13 cellular contexts compared by ENCODE assay signal in genomic region chr15:85405467-85405866, GRCh38. TPM values are rescaled to one million over a fixed set of nuclear protein-coding genes. Genes with fewer than 3 reads are reported as not detected.
DNase-seq lines count a peak whose midpoint lies in the region; ATAC-seq and TF ChIP-seq lines count a peak whose summit lies in the region.
"Had no signal": no experiment of that assay in that cellular context is flagged by ENCODE, and none has a peak within 500 bp of the region (broad histone marks: within the 10 kb centered on the region; RNA-seq: fewer than 3 reads in every experiment).

No MANE protein-coding gene starts in this region.

- peak overlapping the region; percentile 34 for H3K4me3 Mint-ChIP-seq in stimulated activated naive CD8-positive, alpha-beta T cell treated with anti-CD3 and anti-CD28 coated beads, Interleukin-15, Interleukin-2, amounts not matched to agents 100 ng/mL and 50 ng/mL, for 24 hours
- peak overlapping the region; percentile 30 for H3K4me3 Mint-ChIP-seq in activated naive CD8-positive, alpha-beta T cell treated with anti-CD3 and anti-CD28 coated beads, Interleukin-2, amount 50 U/mL, for 24 hours

- peaks cover 7% of the 10 kb centered on the region for H3K36me3 ChIP-seq in mesodermal cell (ENCODE audit: control insufficient read depth, insufficient read depth, low read length)
- no peaks in the 10 kb centered on the region for H3K36me3 ChIP-seq in H7 (replicated peaks; ENCODE audit: control insufficient read depth, insufficient read depth, low read length)

- H3K9me3 ChIP-seq in mesodermal cell (ENCODE audit: control insufficient read depth, low read length) = peaks cover 5% of the 10 kb centered on the region
- H3K9me3 ChIP-seq: body of pancreas had no signal

- H3K27me3 Mint-ChIP-seq in stimulated activated naive CD8-positive, alpha-beta T cell treated with anti-CD3 and anti-CD28 coated beads, Interleukin-15, Interleukin-2, amounts not matched to agents 100 ng/mL and 50 ng/mL, for 24 hours = no peaks in the 10 kb centered on the region
- H3K27me3 Mint-ChIP-seq in activated naive CD8-positive, alpha-beta T cell treated with anti-CD3 and anti-CD28 coated beads, Interleukin-2, amount 50 U/mL, for 24 hours = peaks cover 2% of the 10 kb centered on the region

- peak overlapping the region; percentile 100 for H3K27ac Mint-ChIP-seq in stimulated activated naive CD8-positive, alpha-beta T cell treated with anti-CD3 and anti-CD28 coated beads, Interleukin-15, Interleukin-2, amounts not matched to agents 100 ng/mL and 50 ng/mL, for 24 hours
- peak overlapping the region; percentile 93 for H3K27ac Mint-ChIP-seq in activated naive CD8-positive, alpha-beta T cell treated with anti-CD3 and anti-CD28 coated beads, Interleukin-2, amount 50 U/mL, for 24 hours

- no peak for TF ChIP-seq POLR2A in lower leg skin (IDR thresholded peaks at IDR 0.05)

- H3K27me3 ChIP-seq in H7 (ENCODE audit: control insufficient read depth, insufficient read depth, low read length) = no peaks in the 10 kb centered on the region
- H3K27me3 ChIP-seq: body of pancreas had no signal

- DNase-seq in stimulated activated naive CD8-positive, alpha-beta T cell treated with anti-CD3 and anti-CD28 coated beads, Interleukin-15, Interleukin-2, amounts not matched to agents 100 U/mL and 50 U/mL, for 24 hours = no peak
- DNase-seq in activated naive CD8-positive, alpha-beta T cell treated with anti-CD3 and anti-CD28 coated beads, Interleukin-2, amount 50 U/mL, for 24 hours = no peak
- DNase-seq in lower leg skin (ENCODE audit: low spot score in 2 of 2) (no peak), H7 (no peak)
- DNase-seq: body of pancreas, HCEC 1CT, Kasumi-1, T1000 had no signal

- peak overlapping the region; percentile 47 for H3K27ac ChIP-seq in mesodermal cell (ENCODE audit: low read depth, low read length, severe bottlenecking)

- H3K9me3 Mint-ChIP-seq in stimulated activated naive CD8-positive, alpha-beta T cell treated with anti-CD3 and anti-CD28 coated beads, Interleukin-15, Interleukin-2, amounts not matched to agents 100 ng/mL and 50 ng/mL, for 24 hours = no peaks in the 10 kb centered on the region
- no peaks in the 10 kb centered on the region for H3K9me3 Mint-ChIP-seq in activated naive CD8-positive, alpha-beta T cell treated with anti-CD3 and anti-CD28 coated beads, Interleukin-2, amount 50 U/mL, for 24 hours

- TF ChIP-seq CTCF in lower leg skin (IDR thresholded peaks at IDR 0.05) = no peak

- intact Hi-C loops in lower leg skin (cut with DNase I; ENCODE audit: low total_unique reads) = no loop called here

- H3K4me3 ChIP-seq in mesodermal cell (ENCODE audit: extremely low read depth, insufficient read depth, low read length, poor library complexity, severe bottlenecking) (no peak overlapping the region), lower leg skin (ENCODE audit: low read depth, poor library complexity, severe bottlenecking) (no peak overlapping the region), H7 (ENCODE audit: insufficient read depth, low read depth, low read length) (no peak overlapping the region)
- H3K4me3 ChIP-seq: body of pancreas, skin epidermis had no signal

- H3K4me1 ChIP-seq in mesodermal cell (ENCODE audit: control insufficient read depth, insufficient read depth, low read length, poor library complexity, severe bottlenecking) = peaks cover 57% of the 10 kb centered on the region

- no peak for ATAC-seq in stimulated activated naive CD8-positive, alpha-beta T cell treated with anti-CD3 and anti-CD28 coated beads, Interleukin-15, Interleukin-2, amounts not matched to agents 100 U/mL and 50 U/mL, for 24 hours
- ATAC-seq in activated naive CD8-positive, alpha-beta T cell treated with anti-CD3 and anti-CD28 coated beads, Interleukin-2, amount 50 U/mL, for 24 hours = no peak
- ATAC-seq in HG03139 (IDR thresholded peaks at IDR 0.05; ENCODE audit: unreplicated experiment) (no peak), GM21723 (IDR thresholded peaks at IDR 0.05; ENCODE audit: unreplicated experiment) (no peak)
- ATAC-seq: body of pancreas had no signal

- peaks cover 97% of the 10 kb centered on the region for H3K4me1 Mint-ChIP-seq in stimulated activated naive CD8-positive, alpha-beta T cell treated with anti-CD3 and anti-CD28 coated beads, Interleukin-15, Interleukin-2, amounts not matched to agents 100 ng/mL and 50 ng/mL, for 24 hours (ENCODE audit: low read depth)
- H3K4me1 Mint-ChIP-seq in activated naive CD8-positive, alpha-beta T cell treated with anti-CD3 and anti-CD28 coated beads, Interleukin-2, amount 50 U/mL, for 24 hours = peaks cover 94% of the 10 kb centered on the region

- WGBS in mesodermal cell (ENCODE audit: insufficient coverage in 2 of 2), 2 experiments = 88 to 100% methylated on average over 1 to 2 of the region's 3 CpGs
- WGBS in lower leg skin, 2 donors = 62 to 83% methylated on average over 3 of the region's 3 CpGs

- H3K36me3 Mint-ChIP-seq in stimulated activated naive CD8-positive, alpha-beta T cell treated with anti-CD3 and anti-CD28 coated beads, Interleukin-15, Interleukin-2, amounts not matched to agents 100 ng/mL and 50 ng/mL, for 24 hours (ENCODE audit: low read depth) = peaks cover 17% of the 10 kb centered on the region
- H3K36me3 Mint-ChIP-seq in activated naive CD8-positive, alpha-beta T cell treated with anti-CD3 and anti-CD28 coated beads, Interleukin-2, amount 50 U/mL, for 24 hours (ENCODE audit: low read depth) = peaks cover 14% of the 10 kb centered on the region

RNA-seq across cellular contexts. Expression of gene AKAP13, which starts 25.1 kb away (rescaled TPM):
- 51.9 TPM for polyA plus RNA-seq in mesodermal cell (2013, experiment 1 of 2)
- polyA plus RNA-seq in mesodermal cell (2013, experiment 2 of 2) = 31.0 TPM
- 100 to 1,000 TPM; 105 to 167 (median 129) TPM for total RNA-seq in lower leg skin
- 26.2 and 32.7 TPM in 2 replicates for total RNA-seq in H7 (2014; rRNA removed; shearing (Covaris generic))
